17 cellular contexts compared by ENCODE assay signal in the genomic region with DNA sequence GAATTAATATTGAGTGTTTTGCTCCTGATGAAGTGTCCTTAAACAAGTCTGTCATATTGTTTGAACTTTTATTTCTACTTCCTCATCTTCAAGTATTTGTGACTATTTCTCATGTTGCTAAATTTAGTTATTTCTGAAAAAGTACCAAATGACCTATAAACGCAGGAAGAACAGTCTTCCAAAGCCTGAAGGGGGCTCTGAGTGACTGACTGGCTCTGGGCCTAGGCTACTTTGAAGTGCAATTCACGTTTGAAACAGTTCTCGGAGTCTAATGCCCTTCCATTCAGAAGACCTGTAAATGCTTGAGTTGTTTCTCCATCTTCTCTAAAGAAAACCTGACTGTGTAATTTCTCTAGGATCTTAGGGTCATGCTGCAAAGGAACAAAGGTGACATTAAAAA. TPM values are rescaled to one million over a fixed set of nuclear protein-coding genes. Genes with fewer than 3 reads are reported as not detected.
A peak's percentile ranks its signal among the peaks of the same experiment; 100 is the strongest.
DNase-seq lines count a peak whose midpoint lies in the region; ATAC-seq and TF ChIP-seq lines count a peak whose summit lies in the region.
"Had no signal": no experiment of that assay in that cellular context is flagged by ENCODE, and none has a peak within 500 bp of the region (broad histone marks: within the 10 kb centered on the region; RNA-seq: fewer than 3 reads in every experiment).

No MANE protein-coding gene starts in this region.

- BruUV-seq in Panc1 (replicated peaks; lab: Mats Ljungman, UMichigan) = no TSS peak

- in situ Hi-C loops in Panc1 (cut with HindIII; ENCODE audit: low pct_unique_long_range_greater_than_20kb, low sequenced_read_pairs) = no loop called here

- DNase-seq in Panc1 (ENCODE audit: low read depth, low spot score) (no peak), retina (no peak)
- DNase-seq in effector CD4-positive, alpha-beta T cell = no peak
- DNase-seq in activated T-cell treated with anti-CD3 and anti-CD28 coated beads, Interleukin-2, amount 50 U/mL, for 1 hour = no peak
- DNase-seq: activated effector memory CD4-positive, alpha-beta T cell treated with Interleukin-2 at 50 U/mL for 16 hours; central memory CD4-positive, alpha-beta T cell; effector memory CD4-positive, alpha-beta T cell; HCEC 1CT; NCI-H1048; NCI-H2107; NCI-H526 treated with DMSO at 0.1 percent for 48 hours; stimulated activated CD4-positive, alpha-beta T cell treated with anti-CD3 and anti-CD28 coated beads, Interleukin-2, amount 100 ng/mL, for 24 hours; testis had no signal

- POLR2A ChIA-PET in Panc1 (lab: Charles Lee) = no interaction called here

- H3K36me3 ChIP-seq in Panc1 (ENCODE audit: control insufficient read depth, insufficient read depth, low read length) = no peaks in the 10 kb centered on the region
- no peaks in the 10 kb centered on the region for H3K36me3 ChIP-seq in parathyroid adenoma (ENCODE audit: control insufficient read depth, insufficient read depth, low read length)

- H3K9ac ChIP-seq in parathyroid adenoma = no peak overlapping the region

- CTCF ChIA-PET in Panc1 (lab: Charles Lee) = no interaction called here

- intact Hi-C loops in Panc1 (cut with micrococcal nuclease; ENCODE audit: unreplicated experiment) = no loop called here

- H3K4me3 ChIP-seq in Panc1 (ENCODE audit: low read depth in 2 of 2, low read length in 2 of 2) (no peak overlapping the region), parathyroid adenoma (ENCODE audit: low read depth, low read length) (no peak overlapping the region)
- H3K4me3 ChIP-seq: testis had no signal

- no peak overlapping the region for H2AFZ ChIP-seq in parathyroid adenoma

- no peaks in the 10 kb centered on the region for H3K27me3 ChIP-seq in Panc1 (ENCODE audit: control insufficient read depth, insufficient read depth, low read length)
- no peaks in the 10 kb centered on the region for H3K27me3 ChIP-seq in parathyroid adenoma (ENCODE audit: control insufficient read depth, insufficient read depth, low read length)
- H3K27me3 ChIP-seq: testis had no signal

- ATAC-seq in HG02610 (IDR thresholded peaks at IDR 0.05; ENCODE audit: unreplicated experiment) (peak; percentile 26), Panc1 (no peak), HG03045 (IDR thresholded peaks at IDR 0.05; ENCODE audit: unreplicated experiment) (no peak)

- H3K79me2 ChIP-seq in parathyroid adenoma = no peaks in the 10 kb centered on the region

- TF ChIP-seq CTCF in GM12872 (IDR thresholded peaks at IDR 0.05; ENCODE audit: insufficient read depth, low read depth, low read length) (peak; percentile 14; the same call in 1 of the 3 replicates), Panc1 (IDR thresholded peaks at IDR 0.05) (no peak), parathyroid adenoma (IDR thresholded peaks at IDR 0.05) (no peak)

- H3K4me1 ChIP-seq in Panc1 (ENCODE audit: control insufficient read depth, insufficient read depth, low read length) = peaks cover 75% of the 10 kb centered on the region
- H3K4me1 ChIP-seq in parathyroid adenoma = peaks cover 11% of the 10 kb centered on the region
- H3K4me1 ChIP-seq: testis had no signal

- peak overlapping the region; percentile 14 for H3K4me2 ChIP-seq in parathyroid adenoma (ENCODE audit: low read length)

- H3K9me3 ChIP-seq in Panc1 (ENCODE audit: control insufficient read depth, insufficient read depth, low read depth, low read length) (no peaks in the 10 kb centered on the region), parathyroid adenoma (ENCODE audit: control insufficient read depth, low read length) (no peaks in the 10 kb centered on the region)
- H3K9me3 ChIP-seq: testis had no signal

- H3K27ac ChIP-seq in Panc1 (ENCODE audit: low read length) = peak overlapping the region; percentile 99
- peak overlapping the region; percentile 30 for H3K27ac ChIP-seq in parathyroid adenoma
- H3K27ac ChIP-seq: testis had no signal

RNA-seq across cellular contexts. Expression of a gene that starts 26.5 kb away (rescaled TPM):
- 156 TPM for total RNA-seq in Panc1 (2021; ENCODE audit: unreplicated experiment)
- 83.0 TPM for polyA plus RNA-seq in Panc1 (2012; ENCODE audit: insufficient read length)
